8 cellular contexts compared by ENCODE assay signal in genomic region chr21:17679002-17679600, GRCh38.
DNase-seq lines count a peak whose midpoint lies in the region; ATAC-seq and TF ChIP-seq lines count a peak whose summit lies in the region.

No MANE protein-coding gene starts in this region.

- H3F3A ChIP-seq in MM.1S (ENCODE audit: insufficient read depth, low read length): no peaks in the 10 kb centered on the region

- POLR2A ChIA-PET in RWPE1 (lab: Yijun Ruan, JAX; ENCODE audit: low non-redundant PET): no interaction called here

- H3K4me3 Mint-ChIP-seq in endothelial cell (ENCODE audit: unreplicated experiment): no peak overlapping the region

- H3K27ac ChIP-seq in MM.1S (ENCODE audit: low read length) (no peak overlapping the region), RWPE1 (no peak overlapping the region)

- H3K79me2 ChIP-seq in MM.1S (ENCODE audit: low read length): no peaks in the 10 kb centered on the region

- DNase-seq in Right ventricle myocardium inferior (ENCODE audit: missing footprints) (no peak), cardiac septum (ENCODE audit: low spot score) (no peak), HCEC 1CT (peak; percentile 67), MM.1S (peak; percentile 72), RWPE1 (ENCODE audit: low spot score) (peak; percentile 59), endothelial cell (ENCODE audit: low spot score) (no peak), mucosa of descending colon (peak in 1 of 3 donors; percentile 40), NCI-H128 (lab: John Stamatoyannopoulos, UW; ENCODE audit: unreplicated experiment) (no peak)

- no peaks in the 10 kb centered on the region for H4K20me1 ChIP-seq in MM.1S (ENCODE audit: insufficient read depth, low read length)

- H3K36me3 Mint-ChIP-seq in endothelial cell (ENCODE audit: low read depth, unreplicated experiment): no peaks in the 10 kb centered on the region

- H3K27me3 ChIP-seq in MM.1S (replicated peaks; ENCODE audit: insufficient read depth, low read length): no peaks in the 10 kb centered on the region

- H3K4me1 Mint-ChIP-seq in endothelial cell (ENCODE audit: unreplicated experiment): no peaks in the 10 kb centered on the region

- H3K4me2 ChIP-seq in MM.1S (ENCODE audit: low read depth, low read length): no peak overlapping the region

- TF ChIP-seq CTCF in MM.1S (IDR thresholded peaks at IDR 0.05; ENCODE audit: low read length) (peak; percentile 74), RWPE1 (conservative IDR thresholded peaks at IDR 0.05; ENCODE audit: low read depth) (peak; percentile 83), endothelial cell (IDR thresholded peaks at IDR 0.05; ENCODE audit: unreplicated experiment) (peak; percentile 75), mucosa of descending colon (IDR thresholded peaks at IDR 0.05) (peak; percentile 62)

- H3K4me1 ChIP-seq in MM.1S (ENCODE audit: low read length) (no peaks in the 10 kb centered on the region), mucosa of descending colon (ENCODE audit: low read depth) (no peaks in the 10 kb centered on the region)

- H3K4me3 ChIP-seq in MM.1S (ENCODE audit: low read length) (no peak overlapping the region), mucosa of descending colon (no peak overlapping the region)

- peak; percentile 65 for ATAC-seq in Right ventricle myocardium inferior
- peak; percentile 85 for ATAC-seq in mucosa of descending colon

- H3K9me3 ChIP-seq in MM.1S (replicated peaks; ENCODE audit: insufficient read depth, low read length): no peaks in the 10 kb centered on the region
- H3K9me3 ChIP-seq in mucosa of descending colon: no peaks in the 10 kb centered on the region

- no peaks in the 10 kb centered on the region for H3K27me3 Mint-ChIP-seq in endothelial cell (ENCODE audit: unreplicated experiment)

- intact Hi-C loops in Right ventricle myocardium inferior (cut with DNase I) (loop anchor here (1.0 kb wide), 1 partner anchor 224 kb away; no protein-coding TSS in a partner anchor), cardiac septum (cut with DNase I) (loop anchor here (2.0 kb wide), 1 partner anchor 224 kb away; no protein-coding TSS in a partner anchor), mucosa of descending colon (cut with DNase I, micrococcal nuclease) (loop anchor here in 1 of 2 donors (2.0 kb wide), 1 partner anchor 246 kb away; no protein-coding TSS in a partner anchor)

- H3K27ac Mint-ChIP-seq in endothelial cell (ENCODE audit: unreplicated experiment): no peak overlapping the region

- H3K9me2 ChIP-seq in MM.1S (replicated peaks; ENCODE audit: insufficient read depth, low read length): no peaks in the 10 kb centered on the region

- no peak overlapping the region for H2AFZ ChIP-seq in MM.1S (ENCODE audit: low read length)

- H3K9me3 Mint-ChIP-seq in endothelial cell (ENCODE audit: unreplicated experiment): no peaks in the 10 kb centered on the region

- no peak overlapping the region for H3K9ac ChIP-seq in MM.1S (ENCODE audit: low read length)

- CTCF ChIA-PET in RWPE1 (lab: Yijun Ruan, JAX): interaction anchor here (0.6 to 1.1 kb wide), 7 partner anchors 16 to 246 kb away, joined by 3 to 7 read pairs (median 3); no protein-coding TSS in a partner anchor

- H3K36me3 ChIP-seq in MM.1S (replicated peaks; ENCODE audit: insufficient read depth, low read length): no peaks in the 10 kb centered on the region
- H3K36me3 ChIP-seq in mucosa of descending colon (ENCODE audit: low read depth): no peaks in the 10 kb centered on the region

Comparison
In these comparisons a context has a peak if more than half of its experiments do, and no peak if none do; other contexts are left out.
1. DNase-seq: peak in HCEC 1CT (single experiment), MM.1S (single experiment) and RWPE1 (single experiment); none in Right ventricle myocardium inferior (single experiment), cardiac septum (single experiment), endothelial cell (single experiment) and NCI-H128 (single experiment).
2. Peak in every context shown above with its lines, with median percentiles within 50 percentile points of each other: CTCF ChIP-seq.